19 cellular contexts compared by ENCODE assay signal in the genomic region with DNA sequence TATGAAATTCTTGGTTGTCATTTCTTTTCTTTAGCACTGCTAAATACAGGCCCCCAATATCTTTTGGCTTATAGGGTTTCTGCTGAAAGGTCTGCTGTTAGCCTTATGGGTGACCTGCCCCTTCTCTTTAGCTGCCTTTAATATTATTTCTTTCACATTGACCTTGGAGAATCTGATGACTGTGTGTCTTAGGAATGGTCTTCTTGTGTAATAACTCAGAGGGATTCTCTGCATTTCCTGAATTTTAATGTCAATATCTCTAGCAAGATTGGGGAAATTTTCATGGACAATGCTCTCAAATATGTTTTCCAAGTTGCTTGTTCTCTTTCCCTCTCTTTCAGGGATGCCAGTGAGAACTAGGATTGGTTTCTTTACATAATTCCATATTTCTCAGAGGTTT.
"Had no signal": no experiment of that assay in that cellular context is flagged by ENCODE, and none has a peak within 500 bp of the region (broad histone marks: within the 10 kb centered on the region; RNA-seq: fewer than 3 reads in every experiment).

No MANE protein-coding gene starts in this region.

- FAIRE-seq: bronchial epithelial cell, endothelial cell of umbilical vein had no signal

- H3K27me3 Mint-ChIP-seq: activated CD4-positive, alpha-beta T cell treated with anti-CD3 and anti-CD28 coated beads, Interleukin-2, amount 10 ng/mL, durations not matched to agents 7 days and 5 days; dendritic cell treated with granulocyte-macrophage colony-stimulating factor and Interleukin-4, amounts not matched to agents 40 ng/mL and 50 ng/mL, for 4 days; memory B cell had no signal

- H3K4me3 ChIP-seq: ascending aorta, esophagus squamous epithelium, heart right ventricle had no signal

- H3K4me3 Mint-ChIP-seq: activated CD4-positive, alpha-beta T cell treated with anti-CD3 and anti-CD28 coated beads, Interleukin-2, amount 10 ng/mL, durations not matched to agents 7 days and 5 days; activated CD8-positive, alpha-beta T cell treated with anti-CD3 and anti-CD28 coated beads, Interleukin-2, amount 10 ng/mL, durations not matched to agents 7 days and 5 days; dendritic cell treated with granulocyte-macrophage colony-stimulating factor and Interleukin-4, amounts not matched to agents 40 ng/mL and 50 ng/mL, for 4 days; memory B cell had no signal

- H3K9me3 ChIP-seq: ascending aorta, esophagus squamous epithelium had no signal

- H3K27ac Mint-ChIP-seq: activated CD4-positive, alpha-beta T cell treated with anti-CD3 and anti-CD28 coated beads, Interleukin-2, amount 10 ng/mL, durations not matched to agents 7 days and 5 days; activated CD8-positive, alpha-beta T cell treated with anti-CD3 and anti-CD28 coated beads, Interleukin-2, amount 10 ng/mL, durations not matched to agents 7 days and 5 days; dendritic cell treated with granulocyte-macrophage colony-stimulating factor and Interleukin-4, amounts not matched to agents 40 ng/mL and 50 ng/mL, for 4 days; memory B cell had no signal

- H3K27me3 ChIP-seq: ascending aorta, esophagus squamous epithelium, heart right ventricle had no signal

- H3K9me3 Mint-ChIP-seq: activated CD4-positive, alpha-beta T cell treated with anti-CD3 and anti-CD28 coated beads, Interleukin-2, amount 10 ng/mL, durations not matched to agents 7 days and 5 days; dendritic cell treated with granulocyte-macrophage colony-stimulating factor and Interleukin-4, amounts not matched to agents 40 ng/mL and 50 ng/mL, for 4 days; memory B cell had no signal

- H3K4me1 ChIP-seq: ascending aorta, esophagus squamous epithelium, heart right ventricle had no signal

- DNase-seq: activated CD4-positive, alpha-beta T cell treated with anti-CD3 and anti-CD28 coated beads, Interleukin-2, amount 10 ng/mL, durations not matched to agents 7 days and 5 days; activated CD8-positive, alpha-beta T cell treated with anti-CD3 and anti-CD28 coated beads, Interleukin-2, amount 10 ng/mL, durations not matched to agents 7 days and 5 days; activated effector memory CD4-positive, alpha-beta T cell treated with Interleukin-2 at 50 U/mL for 16 hours; activated naive CD4-positive, alpha-beta T cell treated with anti-CD3 and anti-CD28 coated beads, Interleukin-2, amount 50 U/mL, for 16 hours; activated T-cell treated with anti-CD3 and anti-CD28 coated beads, Interleukin-2, amount 50 U/mL, for 48 hours; effector memory CD4-positive, alpha-beta T cell; esophagus squamous epithelium; heart right ventricle; left ventricle myocardium superior; occipital lobe; retina; stimulated activated CD8-positive, alpha-beta memory T cell treated with anti-CD3 and anti-CD28 coated beads, Interleukin-4, amount 100 ng/mL, for 48 hours; stimulated activated naive CD4-positive, alpha-beta T cell; T1000 had no signal

- H3K36me3 ChIP-seq: ascending aorta, esophagus squamous epithelium, heart right ventricle had no signal

- H3K4me1 Mint-ChIP-seq: activated CD4-positive, alpha-beta T cell treated with anti-CD3 and anti-CD28 coated beads, Interleukin-2, amount 10 ng/mL, durations not matched to agents 7 days and 5 days; memory B cell had no signal

- ATAC-seq: activated CD8-positive, alpha-beta T cell treated with anti-CD3 and anti-CD28 coated beads, Interleukin-2, amount 10 ng/mL, durations not matched to agents 7 days and 5 days; heart right ventricle; left ventricle myocardium superior had no signal

- H3K27ac ChIP-seq: ascending aorta, esophagus squamous epithelium, heart right ventricle had no signal

- H3K36me3 Mint-ChIP-seq: memory B cell had no signal
